Comparison of ENCODE assay signal across 1 cellular context in the genomic region with DNA sequence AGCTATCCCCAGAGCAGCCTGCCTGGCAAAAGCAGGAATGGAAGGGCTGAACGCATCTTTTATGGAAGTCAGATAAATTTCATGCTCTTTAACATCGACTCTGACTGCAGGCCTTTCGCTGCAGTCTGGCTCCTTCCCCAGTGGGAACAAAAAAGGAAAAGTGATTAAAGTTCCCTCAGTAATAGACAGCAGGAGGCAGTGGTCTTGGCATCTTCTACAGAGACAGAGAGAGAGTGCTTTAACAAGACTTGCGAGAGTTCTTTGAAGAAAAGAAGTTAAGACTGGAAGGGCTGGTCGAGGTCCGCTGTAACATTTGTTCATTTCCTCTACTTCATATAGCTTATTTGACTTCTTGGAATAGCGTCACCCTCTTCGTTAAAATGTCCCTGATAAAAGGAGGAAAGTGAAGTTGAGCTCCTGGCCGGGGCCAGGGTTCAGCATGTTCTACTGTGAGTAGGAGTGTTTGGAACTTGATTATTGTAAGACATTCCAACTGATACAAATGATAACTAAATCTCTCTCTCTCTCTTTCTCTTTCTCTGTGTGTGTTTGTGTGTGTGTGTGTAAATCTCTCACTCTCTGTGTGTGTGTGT.
TF ChIP-seq lines count a peak whose summit lies in the region.

No MANE protein-coding gene starts in this region.

TF ChIP-seq in WTC11, 78 proteins besides CTCF, POLR2A, EP300 and RAD21 (continued from another document):
- TF ChIP-seq, protein P1, sequence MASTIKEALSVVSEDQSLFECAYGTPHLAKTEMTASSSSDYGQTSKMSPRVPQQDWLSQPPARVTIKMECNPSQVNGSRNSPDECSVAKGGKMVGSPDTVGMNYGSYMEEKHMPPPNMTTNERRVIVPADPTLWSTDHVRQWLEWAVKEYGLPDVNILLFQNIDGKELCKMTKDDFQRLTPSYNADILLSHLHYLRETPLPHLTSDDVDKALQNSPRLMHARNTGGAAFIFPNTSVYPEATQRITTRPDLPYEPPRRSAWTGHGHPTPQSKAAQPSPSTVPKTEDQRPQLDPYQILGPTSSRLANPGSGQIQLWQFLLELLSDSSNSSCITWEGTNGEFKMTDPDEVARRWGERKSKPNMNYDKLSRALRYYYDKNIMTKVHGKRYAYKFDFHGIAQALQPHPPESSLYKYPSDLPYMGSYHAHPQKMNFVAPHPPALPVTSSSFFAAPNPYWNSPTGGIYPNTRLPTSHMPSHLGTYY (CRISPR knock-in tag; IDR thresholded peaks at IDR 0.05) = no peak
- TF ChIP-seq NFATC4 (CRISPR knock-in tag; IDR thresholded peaks at IDR 0.05) (no peak), GRHL2 (CRISPR knock-in tag; IDR thresholded peaks at IDR 0.05; ENCODE audit: insufficient replicate concordance, severe bottlenecking) (no peak), IRF2 (CRISPR knock-in tag; IDR thresholded peaks at IDR 0.05; ENCODE audit: borderline replicate concordance, low read depth) (no peak), EMX1 (CRISPR knock-in tag; IDR thresholded peaks at IDR 0.05) (no peak), ZNF219 (CRISPR knock-in tag; IDR thresholded peaks at IDR 0.05; ENCODE audit: borderline replicate concordance) (no peak), RELA (CRISPR knock-in tag; IDR thresholded peaks at IDR 0.05; ENCODE audit: borderline replicate concordance) (no peak), ZNF232 (CRISPR knock-in tag; IDR thresholded peaks at IDR 0.05) (no peak)
- TF ChIP-seq, protein P2, sequence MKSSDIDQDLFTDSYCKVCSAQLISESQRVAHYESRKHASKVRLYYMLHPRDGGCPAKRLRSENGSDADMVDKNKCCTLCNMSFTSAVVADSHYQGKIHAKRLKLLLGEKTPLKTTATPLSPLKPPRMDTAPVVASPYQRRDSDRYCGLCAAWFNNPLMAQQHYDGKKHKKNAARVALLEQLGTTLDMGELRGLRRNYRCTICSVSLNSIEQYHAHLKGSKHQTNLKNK (CRISPR knock-in tag; IDR thresholded peaks at IDR 0.05) = no peak
